In the genomic region with DNA sequence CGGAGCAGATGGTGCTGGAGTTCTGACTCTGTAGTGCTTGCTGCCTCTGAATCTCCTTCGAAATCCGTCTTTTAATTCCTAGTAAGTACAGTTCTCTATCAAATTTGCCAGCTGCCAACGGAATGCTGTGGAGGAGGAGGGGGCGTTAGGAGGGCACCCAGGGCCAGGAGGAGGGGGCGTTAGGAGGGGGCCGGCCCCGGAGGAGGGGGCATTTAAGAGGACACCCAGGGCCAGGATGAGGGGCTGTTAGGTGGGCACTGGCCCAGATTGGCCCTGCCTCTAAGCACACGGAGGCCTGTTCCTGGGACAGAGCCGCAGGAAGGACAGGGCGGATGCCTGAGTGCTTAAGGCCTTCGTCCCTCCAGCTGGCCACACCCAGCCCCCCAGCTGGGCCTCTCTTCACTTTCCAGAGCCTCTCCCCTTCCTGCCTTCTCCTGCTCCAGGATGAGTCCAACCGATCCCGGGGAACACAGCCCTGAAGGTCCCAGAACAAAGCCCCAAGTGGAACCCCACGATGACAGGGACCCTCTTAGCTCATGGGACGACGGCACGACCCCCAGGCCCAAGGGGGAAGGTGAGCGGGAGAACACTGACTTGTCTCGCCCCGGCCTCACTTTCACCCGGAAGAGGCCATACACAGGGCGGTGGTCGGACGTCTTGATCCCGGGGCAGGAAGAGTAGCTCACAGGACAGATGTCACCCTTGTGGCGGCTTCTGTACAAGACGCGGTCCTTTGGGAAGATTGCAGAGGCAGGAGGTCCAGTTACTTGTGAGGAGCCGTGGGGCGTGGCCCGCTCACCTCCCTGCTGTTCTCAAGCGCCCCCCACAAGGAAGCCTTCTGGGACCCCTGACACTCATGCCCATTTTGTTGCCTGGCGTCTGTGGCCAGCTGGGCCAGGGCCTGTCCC, we compare ENCODE assay signal across 12 cellular contexts. TPM values are rescaled to one million over a fixed set of nuclear protein-coding genes. Genes with fewer than 3 reads are reported as not detected.
DNase-seq lines count a peak whose midpoint lies in the region; ATAC-seq and TF ChIP-seq lines count a peak whose summit lies in the region.
"Had no signal": no experiment of that assay in that cellular context is flagged by ENCODE, and none has a peak within 500 bp of the region (broad histone marks: within the 10 kb centered on the region; RNA-seq: fewer than 3 reads in every experiment).

No MANE protein-coding gene starts in this region.

- H3K27me3 Mint-ChIP-seq in GM23338 (ENCODE audit: insufficient read depth, low read depth, poor library complexity) (peaks cover 5% of the 10 kb centered on the region), HFFc6 (ENCODE audit: insufficient read depth) (peaks cover 8% of the 10 kb centered on the region), chondrocyte (ENCODE audit: low read depth) (no peaks in the 10 kb centered on the region)

- peaks cover 18% of the 10 kb centered on the region; the same call in 2 of the 3 replicates for H3K36me3 Mint-ChIP-seq in GM23338 (ENCODE audit: low read depth)
- peaks cover 13% of the 10 kb centered on the region; the same call in 1 of the 2 replicates for H3K36me3 Mint-ChIP-seq in HFFc6 (ENCODE audit: low read depth)
- H3K36me3 Mint-ChIP-seq in chondrocyte (ENCODE audit: low read depth), result peaks cover 1% of the 10 kb centered on the region

- no peak overlapping the region for H2AFZ ChIP-seq in GM23338

- H3K36me3 ChIP-seq in GM23338 (ENCODE audit: insufficient read depth), result no peaks in the 10 kb centered on the region

- no peak overlapping the region for H3K4me2 ChIP-seq in GM23338

- H3K27ac Mint-ChIP-seq in GM23338 (no peak overlapping the region), HFFc6 (no peak overlapping the region), chondrocyte (ENCODE audit: unreplicated experiment) (peak overlapping the region; percentile 22)

- no peaks in the 10 kb centered on the region for H3K27me3 ChIP-seq in GM23338 (ENCODE audit: insufficient read depth)

- H3K4me1 Mint-ChIP-seq in GM23338 (no peaks in the 10 kb centered on the region), HFFc6 (ENCODE audit: low read depth) (no peaks in the 10 kb centered on the region), chondrocyte (ENCODE audit: low read depth) (no peaks in the 10 kb centered on the region)

- no peaks in the 10 kb centered on the region for H3K9me3 Mint-ChIP-seq in GM23338
- H3K9me3 Mint-ChIP-seq in HFFc6, result no peaks in the 10 kb centered on the region
- H3K9me3 Mint-ChIP-seq in chondrocyte (ENCODE audit: low read depth), result no peaks in the 10 kb centered on the region

- H3K9me2 ChIP-seq in GM23338 (ENCODE audit: insufficient read depth), result no peaks in the 10 kb centered on the region

- no peaks in the 10 kb centered on the region for H3K79me2 ChIP-seq in GM23338 (replicated peaks; ENCODE audit: insufficient read depth)

- no peak overlapping the region for H3K4me3 ChIP-seq in GM23338

- H4K20me1 ChIP-seq in GM23338 (replicated peaks; ENCODE audit: insufficient read depth), result no peaks in the 10 kb centered on the region; the same call in 1 of the 2 replicates

- TF ChIP-seq CTCF in GM23338 (conservative IDR thresholded peaks at IDR 0.05; ENCODE audit: low read depth in 2 of 2) (no peak), HFFc6 (IDR thresholded peaks at IDR 0.05) (peak; percentile 11; the same call in 1 of the 2 replicates), chondrocyte (IDR thresholded peaks at IDR 0.05) (no peak)

- H3F3A ChIP-seq in GM23338 (replicated peaks; ENCODE audit: low read depth), result no peaks in the 10 kb centered on the region

- DNase-seq in GM23338 (ENCODE audit: low spot score) (peak; percentile 24), HFFc6 (no peak), chondrocyte (ENCODE audit: low spot score) (no peak), left lobe of liver (ENCODE audit: low spot score) (no peak), hepatic stellate cell (ENCODE audit: low spot score) (no peak), Kasumi-1 (lab: John Stamatoyannopoulos, UW) (no peak)
- DNase-seq in stimulated activated naive CD4-positive, alpha-beta T cell treated with Interleukin-2 at 50 U/mL for 16 hours (lab: John Stamatoyannopoulos, UW), result no peak
- no peak for DNase-seq in activated naive CD4-positive, alpha-beta T cell treated with anti-CD3 and anti-CD28 coated beads, Interleukin-2, amount 50 U/mL, for 16 hours
- DNase-seq: NCI-H1694, NCI-H345, NCI-H748 treated with DMSO at 0.1 percent for 48 hours, SIG-M5 had no signal

- H3K27ac ChIP-seq in GM23338 (ENCODE audit: low read depth), result no peak overlapping the region

- no peaks in the 10 kb centered on the region for H3K4me1 ChIP-seq in GM23338 (ENCODE audit: insufficient read depth)

- H3K4me3 Mint-ChIP-seq in GM23338 (no peak overlapping the region), HFFc6 (no peak overlapping the region), chondrocyte (ENCODE audit: unreplicated experiment) (no peak overlapping the region)

- no peak for ATAC-seq in GM23338
- ATAC-seq in left lobe of liver, result peak; percentile 21

TF ChIP-seq in GM23338, 12 proteins besides CTCF, POLR2A, EP300 and RAD21 (continues in another document):
- TF ChIP-seq, protein P1, sequence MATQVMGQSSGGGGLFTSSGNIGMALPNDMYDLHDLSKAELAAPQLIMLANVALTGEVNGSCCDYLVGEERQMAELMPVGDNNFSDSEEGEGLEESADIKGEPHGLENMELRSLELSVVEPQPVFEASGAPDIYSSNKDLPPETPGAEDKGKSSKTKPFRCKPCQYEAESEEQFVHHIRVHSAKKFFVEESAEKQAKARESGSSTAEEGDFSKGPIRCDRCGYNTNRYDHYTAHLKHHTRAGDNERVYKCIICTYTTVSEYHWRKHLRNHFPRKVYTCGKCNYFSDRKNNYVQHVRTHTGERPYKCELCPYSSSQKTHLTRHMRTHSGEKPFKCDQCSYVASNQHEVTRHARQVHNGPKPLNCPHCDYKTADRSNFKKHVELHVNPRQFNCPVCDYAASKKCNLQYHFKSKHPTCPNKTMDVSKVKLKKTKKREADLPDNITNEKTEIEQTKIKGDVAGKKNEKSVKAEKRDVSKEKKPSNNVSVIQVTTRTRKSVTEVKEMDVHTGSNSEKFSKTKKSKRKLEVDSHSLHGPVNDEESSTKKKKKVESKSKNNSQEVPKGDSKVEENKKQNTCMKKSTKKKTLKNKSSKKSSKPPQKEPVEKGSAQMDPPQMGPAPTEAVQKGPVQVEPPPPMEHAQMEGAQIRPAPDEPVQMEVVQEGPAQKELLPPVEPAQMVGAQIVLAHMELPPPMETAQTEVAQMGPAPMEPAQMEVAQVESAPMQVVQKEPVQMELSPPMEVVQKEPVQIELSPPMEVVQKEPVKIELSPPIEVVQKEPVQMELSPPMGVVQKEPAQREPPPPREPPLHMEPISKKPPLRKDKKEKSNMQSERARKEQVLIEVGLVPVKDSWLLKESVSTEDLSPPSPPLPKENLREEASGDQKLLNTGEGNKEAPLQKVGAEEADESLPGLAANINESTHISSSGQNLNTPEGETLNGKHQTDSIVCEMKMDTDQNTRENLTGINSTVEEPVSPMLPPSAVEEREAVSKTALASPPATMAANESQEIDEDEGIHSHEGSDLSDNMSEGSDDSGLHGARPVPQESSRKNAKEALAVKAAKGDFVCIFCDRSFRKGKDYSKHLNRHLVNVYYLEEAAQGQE (IDR thresholded peaks at IDR 0.05; ENCODE audit: unreplicated experiment), result no peak
- TF ChIP-seq EZH2 (IDR thresholded peaks at IDR 0.05; ENCODE audit: low read depth, unreplicated experiment) (no peak), EZH2phosphoT487 (IDR thresholded peaks at IDR 0.05; ENCODE audit: unreplicated experiment) (no peak), STAT1 (IDR thresholded peaks at IDR 0.05; ENCODE audit: unreplicated experiment) (no peak), POLR2AphosphoS5 (IDR thresholded peaks at IDR 0.05; ENCODE audit: low read depth) (no peak)
- TF ChIP-seq, protein P2, sequence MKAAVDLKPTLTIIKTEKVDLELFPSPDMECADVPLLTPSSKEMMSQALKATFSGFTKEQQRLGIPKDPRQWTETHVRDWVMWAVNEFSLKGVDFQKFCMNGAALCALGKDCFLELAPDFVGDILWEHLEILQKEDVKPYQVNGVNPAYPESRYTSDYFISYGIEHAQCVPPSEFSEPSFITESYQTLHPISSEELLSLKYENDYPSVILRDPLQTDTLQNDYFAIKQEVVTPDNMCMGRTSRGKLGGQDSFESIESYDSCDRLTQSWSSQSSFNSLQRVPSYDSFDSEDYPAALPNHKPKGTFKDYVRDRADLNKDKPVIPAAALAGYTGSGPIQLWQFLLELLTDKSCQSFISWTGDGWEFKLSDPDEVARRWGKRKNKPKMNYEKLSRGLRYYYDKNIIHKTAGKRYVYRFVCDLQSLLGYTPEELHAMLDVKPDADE (IDR thresholded peaks at IDR 0.05), result no peak

RNA-seq across cellular contexts. Expression of a gene that starts 9.7 kb away (rescaled TPM):
- total RNA-seq in GM23338 (2014; rRNA removed; shearing (Covaris generic)), result 10.9 and 13.4 TPM in 2 replicates
- polyA plus RNA-seq in GM23338 (2016; fragmentation: Nextera tagmentation; extraction: Ambion mirVana), result 5.8 TPM in 2 replicates
- 10 to 100 TPM; 11.5 to 14.0 (median 12.3) TPM for total RNA-seq in HFFc6 (2021; fragmentation: NEBNext Ultra II Directional; extraction: Animal tissue kit (Norgen Biotek cat#: 25700))
- total RNA-seq in chondrocyte, result 12.9 to 14.1 TPM (median 13.2 TPM) in 3 replicates
- 8.8 TPM for total RNA-seq in left lobe of liver

RNA-seq across cellular contexts. Expression of a gene that starts 19.5 kb away (rescaled TPM):
- 83.3 and 88.2 TPM in 2 replicates for total RNA-seq in GM23338 (2014; rRNA removed; shearing (Covaris generic))
- 54.6 and 61.3 TPM in 2 replicates for polyA plus RNA-seq in GM23338 (2016; fragmentation: Nextera tagmentation; extraction: Ambion mirVana)
- total RNA-seq in HFFc6 (2021; fragmentation: NEBNext Ultra II Directional; extraction: Animal tissue kit (Norgen Biotek cat#: 25700)), result 10 to 100 TPM; 69.1 to 81.0 (median 75.9) TPM
- total RNA-seq in chondrocyte, result 42.5 to 64.8 TPM (median 43.9 TPM) in 3 replicates
- total RNA-seq in left lobe of liver, result 59.3 TPM

RNA-seq across cellular contexts. Expression of a gene that starts 19.5 kb away (rescaled TPM):
- 79.7 and 91.9 TPM in 2 replicates for total RNA-seq in GM23338 (2014; rRNA removed; shearing (Covaris generic))
- 25.6 and 29.9 TPM in 2 replicates for polyA plus RNA-seq in GM23338 (2016; fragmentation: Nextera tagmentation; extraction: Ambion mirVana)
- 10 to 100 TPM; 40.8 to 55.1 (median 43.7) TPM for total RNA-seq in HFFc6 (2021; fragmentation: NEBNext Ultra II Directional; extraction: Animal tissue kit (Norgen Biotek cat#: 25700))
- total RNA-seq in chondrocyte (49.6 to 52.9 TPM (median 52.5 TPM) in 3 replicates), left lobe of liver (39.5 TPM)

RNA-seq across cellular contexts. Expression of a gene that starts 30.0 kb away (rescaled TPM):
- 20.4 and 22.7 TPM in 2 replicates for total RNA-seq in GM23338 (2014; rRNA removed; shearing (Covaris generic))
- polyA plus RNA-seq in GM23338 (2016; fragmentation: Nextera tagmentation; extraction: Ambion mirVana), result 8.8 and 10.2 TPM in 2 replicates
- total RNA-seq in HFFc6 (2021; fragmentation: NEBNext Ultra II Directional; extraction: Animal tissue kit (Norgen Biotek cat#: 25700)), result 1 to 10 TPM; 6.2 to 9.4 (median 6.5) TPM
- 7.6 to 8.4 TPM (median 7.9 TPM) in 3 replicates for total RNA-seq in chondrocyte
- total RNA-seq in left lobe of liver, result 7.2 TPM

RNA-seq across cellular contexts. Expression of a gene that starts 52.9 kb away (rescaled TPM):
- total RNA-seq in GM23338 (2014; rRNA removed; shearing (Covaris generic)), result 54.3 and 59.2 TPM in 2 replicates
- polyA plus RNA-seq in GM23338 (2016; fragmentation: Nextera tagmentation; extraction: Ambion mirVana), result 34.0 and 35.7 TPM in 2 replicates
- total RNA-seq in HFFc6 (2021; fragmentation: NEBNext Ultra II Directional; extraction: Animal tissue kit (Norgen Biotek cat#: 25700)), result 10 to 100 TPM; 63.2 to 98.6 (median 75.5) TPM
- total RNA-seq in chondrocyte (91.7 to 95.7 TPM (median 93.4 TPM) in 3 replicates), left lobe of liver (71.8 TPM)
